Comparison of ENCODE assay signal across 8 cellular contexts in genomic region chr15:62569460-62570404, GRCh38.
DNase-seq lines count a peak whose midpoint lies in the region; ATAC-seq lines count a peak whose summit lies in the region.

No MANE protein-coding gene starts in this region.

- peak; percentile 84 for DNase-seq in GM03348 (ENCODE audit: low spot score)
- peak; percentile 28 for DNase-seq in NCI-H2196 treated with DMSO at 0.1 percent for 48 hours (lab: John Stamatoyannopoulos, UW; ENCODE audit: unreplicated experiment)
- DNase-seq in dedifferentiated amniotic fluid mesenchymal stem cell (ENCODE audit: extremely low spot score), result peak; percentile 55
- peak; percentile 87 for DNase-seq in posterior vena cava (ENCODE audit: low spot score)
- DNase-seq in activated CD4-positive, alpha-beta T cell treated with anti-CD3 and anti-CD28 coated beads, Interleukin-2, amount 50 U/mL, for 4 hours, result no peak
- no peak for DNase-seq in SW 1271 (lab: John Stamatoyannopoulos, UW)

- ATAC-seq in HG02852 (IDR thresholded peaks at IDR 0.05; ENCODE audit: unreplicated experiment) (no peak), GM19351 (IDR thresholded peaks at IDR 0.05; ENCODE audit: unreplicated experiment) (no peak)

- intact Hi-C loops in posterior vena cava (cut with DNase I), result no loop called here

Comparison
In these comparisons a context has a peak if more than half of its experiments do, and no peak if none do; other contexts are left out.
1. DNase-seq: peak in GM03348 (single experiment), NCI-H2196 treated with DMSO at 0.1 percent for 48 hours (single experiment), dedifferentiated amniotic fluid mesenchymal stem cell (single experiment) and posterior vena cava (single experiment); none in activated CD4-positive, alpha-beta T cell treated with anti-CD3 and anti-CD28 coated beads, Interleukin-2, amount 50 U/mL, for 4 hours (0 of 2) and SW 1271 (0 of 2).